In genomic region chr2:77348821-77349220, GRCh38 we compare ENCODE assay signal across 2 cellular contexts.
TF ChIP-seq lines count a peak whose summit lies in the region.

No MANE protein-coding gene starts in this region.

TF ChIP-seq in SK-N-SH treated with all-trans-retinoic acid at 6 μM for 48 hours, 23 proteins besides CTCF, POLR2A, EP300 and RAD21 (continued from another document):
- TF ChIP-seq TSHZ2 (CRISPR knock-in tag; IDR thresholded peaks at IDR 0.05) = peak; percentile 42; the same call in 1 of the 2 replicates
- TF ChIP-seq ZFP3 (CRISPR knock-in tag; IDR thresholded peaks at IDR 0.05) = no peak
- TF ChIP-seq CREB5 (CRISPR knock-in tag; IDR thresholded peaks at IDR 0.05; ENCODE audit: low read depth) = 0 out of 2 replicates have a peak, but pooled peaks have one; percentile 19
- TF ChIP-seq ZC3H10 (CRISPR knock-in tag; IDR thresholded peaks at IDR 0.05) = no peak
- TF ChIP-seq ZNF70 (CRISPR knock-in tag; IDR thresholded peaks at IDR 0.05) = peak; percentile 95
- peak; percentile 76 for TF ChIP-seq TCF4 (CRISPR knock-in tag; IDR thresholded peaks at IDR 0.05; ENCODE audit: borderline replicate concordance)
- TF ChIP-seq ISL1 (CRISPR knock-in tag; IDR thresholded peaks at IDR 0.05) = peak; percentile 94
- 0 out of 2 replicates have a peak, but pooled peaks have one; percentile 43 for TF ChIP-seq ESRRG (CRISPR knock-in tag; IDR thresholded peaks at IDR 0.05)
TF ChIP-seq in SK-N-SH treated with all-trans-retinoic acid at 6 μM for 48 hours: peak in this region for 7.

TF ChIP-seq in SK-N-SH, 30 proteins besides CTCF, POLR2A, EP300 and RAD21 (continued from another document):
- TF ChIP-seq REST (IDR thresholded peaks at IDR 0.05; ENCODE audit: low read depth, low read length) (no peak), POLR2AphosphoS5 (IDR thresholded peaks at IDR 0.05; ENCODE audit: low read depth, low read length) (no peak), RCOR1 (IDR thresholded peaks at IDR 0.05; ENCODE audit: low read length) (no peak), TAF1 (IDR thresholded peaks at IDR 0.05; ENCODE audit: borderline replicate concordance, low read depth, low read length) (no peak), USF1 (IDR thresholded peaks at IDR 0.05; ENCODE audit: borderline replicate concordance, low read depth) (no peak), TEAD4 (IDR thresholded peaks at IDR 0.05; ENCODE audit: borderline replicate concordance, insufficient read depth) (no peak)
